8 cellular contexts compared by ENCODE assay signal in genomic region chrX:152830312-152831305, GRCh38. TPM values are rescaled to one million over a fixed set of nuclear protein-coding genes. Genes with fewer than 3 reads are reported as not detected.
DNase-seq lines count a peak whose midpoint lies in the region; ATAC-seq and TF ChIP-seq lines count a peak whose summit lies in the region.

CETN2 (minus strand) TSS chrX:152830757; CDS start chrX:152830710, 47 bp downstream.
NSDHL (plus strand) TSS chrX:152831063; CDS start chrX:152846325, 15,262 bp downstream.

- H3K9me3 ChIP-seq in aorta (ENCODE audit: control insufficient read depth, low read length) = no peaks in the 10 kb centered on the region

- intact Hi-C loops in aorta (cut with DNase I) = no loop called here

- DNase-seq in NCI-H1930 (lab: John Stamatoyannopoulos, UW) (peak; percentile 89 to 90), T-helper 22 cell (ENCODE audit: low read depth) (peak; percentile 88), astrocyte of the cerebellum (ENCODE audit: low read depth) (peak; percentile 88), hepatic stellate cell (ENCODE audit: low spot score) (peak; percentile 95), aorta (peak; percentile 97)

- peak; percentile 98 for ATAC-seq in GM18502 (IDR thresholded peaks at IDR 0.05; ENCODE audit: poor library complexity, unreplicated experiment)
- peak; percentile 99 for ATAC-seq in HG02970 (IDR thresholded peaks at IDR 0.05; ENCODE audit: low FRiP score, unreplicated experiment)
- ATAC-seq in aorta (ENCODE audit: low FRiP score) = peak; percentile 98

- in situ Hi-C loops in astrocyte of the cerebellum (cut with HindIII; ENCODE audit: low sequenced_read_pairs) = loop anchor here (25.0 kb wide), 1 partner anchor 1068 kb away; no protein-coding TSS in a partner anchor

- H3K4me3 ChIP-seq in astrocyte of the cerebellum (ENCODE audit: low read depth, low read length) (peak within 1 kb of the TSS; percentile 69), rectal smooth muscle tissue (ENCODE audit: low read length) (peak within 1 kb of the TSS; percentile 65), aorta (ENCODE audit: low read length in 2 of 2) (peak within 1 kb of the TSS; percentile 57)

- no peaks in the 10 kb centered on the region for H3K36me3 ChIP-seq in rectal smooth muscle tissue (ENCODE audit: control insufficient read depth, insufficient read depth, low read length)
- no peaks in the 10 kb centered on the region for H3K36me3 ChIP-seq in aorta (ENCODE audit: control insufficient read depth in 1 of 2, insufficient read depth in 2 of 2, low read length in 1 of 2)

- H3K27me3 ChIP-seq in rectal smooth muscle tissue (ENCODE audit: control insufficient read depth, insufficient read depth, low read length) = no peaks in the 10 kb centered on the region
- H3K27me3 ChIP-seq in aorta (ENCODE audit: control insufficient read depth in 1 of 2, insufficient read depth in 2 of 2, low read length in 1 of 2) = no peaks in the 10 kb centered on the region

- H3K9ac ChIP-seq in rectal smooth muscle tissue (ENCODE audit: low read length) = peak within 1 kb of the TSS; percentile 59

- H3K4me1 ChIP-seq in rectal smooth muscle tissue (ENCODE audit: control insufficient read depth, insufficient read depth, low read length) (no peaks in the 10 kb centered on the region), aorta (ENCODE audit: control insufficient read depth in 1 of 2, insufficient read depth in 2 of 2, low read length in 2 of 2) (peaks cover 0 to 4% of the 10 kb centered on the region in 2 donors)

- TF ChIP-seq CTCF in astrocyte of the cerebellum (IDR thresholded peaks at IDR 0.05; ENCODE audit: low read depth, low read length, missing control alignments) = no peak

- WGBS in aorta, 2 donors = 0 to 34% methylated on average over 71 of the region's 71 CpGs

- H3K27ac ChIP-seq in rectal smooth muscle tissue (ENCODE audit: low read depth, low read length) = peak within 1 kb of the TSS; percentile 51
- H3K27ac ChIP-seq in aorta (ENCODE audit: low read depth in 1 of 2, low read length in 2 of 2) = peak within 1 kb of the TSS in 1 of 2 donors; percentile 50

RNA-seq across cellular contexts. Expression of gene CETN2, which starts in this region (rescaled TPM):
- 10 to 100 TPM; 22.1 to 22.8 TPM for total RNA-seq in aorta
- 10 to 100 TPM; 38.7 to 38.9 TPM for polyA plus RNA-seq in aorta

RNA-seq across cellular contexts. Expression of gene NSDHL, which starts in this region (rescaled TPM):
- total RNA-seq in aorta = 1 to 10 TPM; 8.1 to 9.4 TPM
- polyA plus RNA-seq in aorta = 10 to 100 TPM; 10.0 to 10.1 TPM
